Comparison of ENCODE assay signal across 12 cellular contexts in the genomic region with DNA sequence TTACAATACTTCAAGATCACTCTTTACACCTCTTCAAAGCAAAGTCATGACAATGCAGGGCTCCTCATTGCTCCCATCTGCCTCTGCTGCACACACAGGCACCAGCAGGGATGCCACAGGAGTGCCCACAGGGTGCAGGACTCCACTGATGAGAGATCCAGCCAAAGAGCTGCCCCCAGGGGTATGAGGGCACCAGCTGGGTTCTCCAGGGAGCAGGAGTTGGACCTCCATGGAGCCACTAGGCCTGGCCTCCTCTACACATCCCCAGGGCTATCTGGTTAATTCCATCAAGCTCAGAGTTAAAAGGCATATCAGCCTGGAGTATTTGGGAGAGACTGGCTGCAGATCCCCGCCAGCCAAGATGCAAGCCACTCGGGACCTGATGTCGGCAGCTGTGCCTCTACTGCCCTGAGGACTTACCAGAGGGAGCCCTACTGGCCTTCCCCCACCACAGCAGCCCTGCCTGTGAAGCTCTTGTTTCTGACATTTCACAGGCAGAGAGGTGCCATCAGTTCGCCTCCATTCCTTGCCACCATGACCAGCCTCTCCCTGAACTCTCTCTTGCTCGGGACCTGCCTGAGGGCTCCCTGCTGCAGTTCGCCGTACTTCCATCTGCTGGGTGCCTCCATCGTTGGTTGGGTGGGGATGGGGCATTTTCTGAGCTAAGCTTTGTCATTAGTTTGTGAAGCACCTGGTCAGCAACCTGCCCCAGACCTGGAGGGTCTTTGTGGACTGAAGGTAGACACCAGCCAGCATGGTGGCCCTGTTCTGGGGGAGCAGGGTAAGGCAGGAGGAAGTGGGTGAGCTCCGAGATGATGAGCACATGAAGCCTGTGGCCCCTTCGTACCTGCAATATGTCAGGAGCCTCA. TPM values are rescaled to one million over a fixed set of nuclear protein-coding genes. Genes with fewer than 3 reads are reported as not detected.
A peak's percentile ranks its signal among the peaks of the same experiment; 100 is the strongest.
DNase-seq lines count a peak whose midpoint lies in the region; ATAC-seq lines count a peak whose summit lies in the region.
"Had no signal": no experiment of that assay in that cellular context is flagged by ENCODE, and none has a peak within 500 bp of the region (broad histone marks: within the 10 kb centered on the region; RNA-seq: fewer than 3 reads in every experiment).

No MANE protein-coding gene starts in this region.

- peak overlapping the region; percentile 89 for H3K9ac ChIP-seq in adipocyte (ENCODE audit: low read length)

- H3K36me3 ChIP-seq in adipocyte (ENCODE audit: control insufficient read depth, insufficient read depth, low read length, severe bottlenecking) = no peaks in the 10 kb centered on the region
- H3K36me3 ChIP-seq: ovary had no signal

- no peaks in the 10 kb centered on the region for H3K36me3 Mint-ChIP-seq in activated T-cell treated with anti-CD3 and anti-CD28 coated beads, Interleukin-2, amount 50 U/mL, for 72 hours (ENCODE audit: insufficient read depth in 2 of 2)
- H3K36me3 Mint-ChIP-seq in memory B cell = peaks cover 9% of the 10 kb centered on the region

- H3K4me3 ChIP-seq in adipocyte (ENCODE audit: low read length) = peak overlapping the region; percentile 47
- H3K4me3 ChIP-seq: ovary had no signal

- no peaks in the 10 kb centered on the region for H3K9me3 ChIP-seq in adipocyte (ENCODE audit: control insufficient read depth, low read length)
- H3K9me3 ChIP-seq: ovary had no signal

- no peaks in the 10 kb centered on the region for H3K9me3 Mint-ChIP-seq in activated T-cell treated with anti-CD3 and anti-CD28 coated beads, Interleukin-2, amount 50 U/mL, for 72 hours
- no peaks in the 10 kb centered on the region for H3K9me3 Mint-ChIP-seq in memory B cell

- H3K4me1 Mint-ChIP-seq in activated T-cell treated with anti-CD3 and anti-CD28 coated beads, Interleukin-2, amount 50 U/mL, for 72 hours (ENCODE audit: low read depth) = peaks cover 54% of the 10 kb centered on the region
- peaks cover 15% of the 10 kb centered on the region for H3K4me1 Mint-ChIP-seq in memory B cell

- H3K27me3 Mint-ChIP-seq in activated T-cell treated with anti-CD3 and anti-CD28 coated beads, Interleukin-2, amount 50 U/mL, for 72 hours (ENCODE audit: low read depth) = no peaks in the 10 kb centered on the region
- no peaks in the 10 kb centered on the region for H3K27me3 Mint-ChIP-seq in memory B cell

- H3K27ac Mint-ChIP-seq in activated T-cell treated with anti-CD3 and anti-CD28 coated beads, Interleukin-2, amount 50 U/mL, for 72 hours = peak overlapping the region; percentile 4
- H3K27ac Mint-ChIP-seq in memory B cell = peak overlapping the region; percentile 18

- peaks cover 76% of the 10 kb centered on the region for H3K4me1 ChIP-seq in adipocyte (ENCODE audit: control insufficient read depth, insufficient read depth, low read length)

- no peak overlapping the region for H3K4me3 Mint-ChIP-seq in activated T-cell treated with anti-CD3 and anti-CD28 coated beads, Interleukin-2, amount 50 U/mL, for 72 hours
- H3K4me3 Mint-ChIP-seq in memory B cell = no peak overlapping the region

- H3K27me3 ChIP-seq in adipocyte (replicated peaks; ENCODE audit: control insufficient read depth, insufficient read depth, low read length) = no peaks in the 10 kb centered on the region
- H3K27me3 ChIP-seq: ovary had no signal

- no peak for ATAC-seq in activated T-cell treated with anti-CD3 and anti-CD28 coated beads, Interleukin-2, amount 50 U/mL, for 72 hours (replicated peaks in 1 of 2)
- ATAC-seq in memory B cell (ENCODE audit: low read depth) = no peak

- H3K27ac ChIP-seq in temporal lobe (ENCODE audit: low read depth, low read length) = peak overlapping the region; percentile 84

- DNase-seq in activated T-cell treated with anti-CD3 and anti-CD28 coated beads, Interleukin-2, amount 50 U/mL, for 72 hours = no peak
- no peak for DNase-seq in activated T-cell treated with anti-CD3 and anti-CD28 coated beads, Interleukin-2, amount 50 U/mL, for 48 hours
- no peak for DNase-seq in adipocyte (ENCODE audit: low read depth)
- DNase-seq in memory B cell (ENCODE audit: low spot score in 2 of 2) = no peak
- no peak for DNase-seq in NCI-H446 (lab: John Stamatoyannopoulos, UW)
- no peak for DNase-seq in NCI-H1417 treated with DMSO at 0.1 percent for 48 hours (lab: John Stamatoyannopoulos, UW)
- no peak for DNase-seq in LoVo (ENCODE audit: low spot score)
- DNase-seq: activated CD4-positive, CD25-positive, alpha-beta regulatory T cell; GOT3; Karpas-422 had no signal

RNA-seq across cellular contexts. Expression of a gene that starts 12.5 kb away (rescaled TPM):
- 10 to 100 TPM; 57.9 to 58.2 TPM for total RNA-seq in activated T-cell treated with anti-CD3 and anti-CD28 coated beads, Interleukin-2, amount 50 U/mL, for 72 hours
- 27.0 TPM for total RNA-seq in temporal lobe
